Comparison of ENCODE assay signal across 23 cellular contexts in genomic region chr14:69491226-69491625, GRCh38. TPM values are rescaled to one million over a fixed set of nuclear protein-coding genes. Genes with fewer than 3 reads are reported as not detected.
"Had no signal": no experiment of that assay in that cellular context is flagged by ENCODE, and none has a peak within 500 bp of the region (broad histone marks: within the 10 kb centered on the region; RNA-seq: fewer than 3 reads in every experiment).

No MANE protein-coding gene starts in this region.

- DNase-seq: hippocampal formation; kidney glomerular epithelial cell; left colon; left lung; lower lobe of right lung; mammary epithelial cell; mesenchymal stem cell; natural killer cell; nephron progenitor cell; ovary; retina; right cardiac atrium; sigmoid colon; small intestine; spleen; stimulated activated CD4-positive, alpha-beta T cell treated with anti-CD3 and anti-CD28 coated beads, Interleukin-4, amount 100 ng/mL, for 24 hours; stimulated activated naive CD4-positive, alpha-beta T cell had no signal

- H3K4me1 ChIP-seq: left lung, lower lobe of right lung, sigmoid colon, spleen, suprapubic skin, tibial artery, vagina had no signal

- FAIRE-seq: keratinocyte, small intestine had no signal

- H3K27me3 ChIP-seq: ovary, vagina had no signal

- H3K36me3 ChIP-seq: left lung, lower lobe of right lung, ovary, sigmoid colon, spleen, suprapubic skin, thoracic aorta, tibial artery, vagina had no signal

- H3K9me3 ChIP-seq: left lung, lower lobe of right lung, ovary, sigmoid colon, spleen, suprapubic skin, thoracic aorta, tibial artery, vagina had no signal

- ATAC-seq: left colon; left lung; lower lobe of right lung; natural killer cell; right cardiac atrium; stimulated activated effector memory CD8-positive, alpha-beta T cell treated with anti-CD3 and anti-CD28 coated beads, Interleukin-12 subunit alpha, Interleukin-12 subunit beta, amount 100 ng/mL, for 72 hours had no signal

- H3K4me3 ChIP-seq: left lung, lower lobe of right lung, ovary, sigmoid colon, spleen, suprapubic skin, thoracic aorta, tibial artery, vagina had no signal

- H3K27ac ChIP-seq: left lung, lower lobe of right lung, ovary, sigmoid colon, spleen, suprapubic skin, thoracic aorta, tibial artery, vagina had no signal

RNA-seq across cellular contexts. Expression of gene PLEKHD1, which starts 6.7 kb away (rescaled TPM):
- total RNA-seq: mammary epithelial cell, vagina had no signal
